Comparison of ENCODE assay signal across 29 cellular contexts in genomic region chr22:23325183-23325582, GRCh38.
"Had no signal": no experiment of that assay in that cellular context is flagged by ENCODE, and none has a peak within 500 bp of the region (broad histone marks: within the 10 kb centered on the region; RNA-seq: fewer than 3 reads in every experiment).

No MANE protein-coding gene starts in this region.

- H3K4me1 Mint-ChIP-seq: activated naive CD8-positive, alpha-beta T cell treated with anti-CD3 and anti-CD28 coated beads for 36 hours; naive thymus-derived CD4-positive, alpha-beta T cell had no signal

- H3K4me3 Mint-ChIP-seq: activated naive CD4-positive, alpha-beta T cell treated with anti-CD3 and anti-CD28 coated beads for 36 hours; activated naive CD8-positive, alpha-beta T cell treated with anti-CD3 and anti-CD28 coated beads for 36 hours; activated T-helper 1 cell treated with anti-CD3 and anti-CD28 coated beads, Interleukin-12 subunit alpha, Interleukin-12 subunit beta, Interleukin-2, Interleukin-4 antibody, amounts not matched to agents 30 ng/mL and 10 ng/mL and 1 ng/mL, durations not matched to agents 14 hours and 24 hours and 36 hours; naive thymus-derived CD4-positive, alpha-beta T cell; neural crest cell had no signal

- H3K36me3 Mint-ChIP-seq: activated naive CD8-positive, alpha-beta T cell treated with anti-CD3 and anti-CD28 coated beads for 36 hours had no signal

- FAIRE-seq: endothelial cell of umbilical vein, urothelium cell line had no signal

- H3K9me3 Mint-ChIP-seq: activated naive CD4-positive, alpha-beta T cell treated with anti-CD3 and anti-CD28 coated beads for 36 hours; activated naive CD8-positive, alpha-beta T cell treated with anti-CD3 and anti-CD28 coated beads for 36 hours; activated T-helper 1 cell treated with anti-CD3 and anti-CD28 coated beads, Interleukin-12 subunit alpha, Interleukin-12 subunit beta, Interleukin-2, Interleukin-4 antibody, amounts not matched to agents 30 ng/mL and 10 ng/mL and 1 ng/mL, durations not matched to agents 14 hours and 24 hours and 36 hours; naive thymus-derived CD4-positive, alpha-beta T cell; neural crest cell had no signal

- ATAC-seq: activated CD4-positive, CD25-positive, alpha-beta regulatory T cell treated with anti-CD3 and anti-CD28 coated beads, Interleukin-2, amount 50 U/mL, for 24 hours; body of pancreas; esophagus mucosa; foreskin keratinocyte; heart left ventricle; naive thymus-derived CD4-positive, alpha-beta T cell; right cardiac atrium; stimulated activated naive CD8-positive, alpha-beta T cell treated with anti-CD3 and anti-CD28 coated beads, Interleukin-15, Interleukin-2, amounts not matched to agents 100 U/mL and 50 U/mL, for 24 hours had no signal

- H3K27me3 Mint-ChIP-seq: activated naive CD8-positive, alpha-beta T cell treated with anti-CD3 and anti-CD28 coated beads for 36 hours had no signal

- H3K27ac Mint-ChIP-seq: activated naive CD4-positive, alpha-beta T cell treated with anti-CD3 and anti-CD28 coated beads for 36 hours; activated naive CD8-positive, alpha-beta T cell treated with anti-CD3 and anti-CD28 coated beads for 36 hours; activated T-helper 1 cell treated with anti-CD3 and anti-CD28 coated beads, Interleukin-12 subunit alpha, Interleukin-12 subunit beta, Interleukin-2, Interleukin-4 antibody, amounts not matched to agents 30 ng/mL and 10 ng/mL and 1 ng/mL, durations not matched to agents 14 hours and 24 hours and 36 hours; naive thymus-derived CD4-positive, alpha-beta T cell had no signal

- DNase-seq: activated CD4-positive, alpha-beta T cell treated with anti-CD3 and anti-CD28 coated beads for 48 hours; activated CD4-positive, alpha-beta T cell treated with anti-CD3 and anti-CD28 coated beads, Interleukin-2, amount 50 U/mL, for 48 hours; activated CD8-positive, alpha-beta memory T cell treated with anti-CD3 and anti-CD28 coated beads for 24 hours; activated effector memory CD4-positive, alpha-beta T cell treated with anti-CD3 and anti-CD28 coated beads, Interleukin-2, amount 50 U/mL, for 16 hours; activated naive CD4-positive, alpha-beta T cell treated with anti-CD3 and anti-CD28 coated beads for 36 hours; activated naive CD8-positive, alpha-beta T cell treated with anti-CD3 and anti-CD28 coated beads for 36 hours; adrenal gland; aorta; body of pancreas; cerebellar nuclear complex; colonic mucosa; foreskin keratinocyte; heart left ventricle; hypothalamus; midbrain; naive thymus-derived CD4-positive, alpha-beta T cell; right cardiac atrium; stimulated activated CD4-positive, alpha-beta T cell treated with anti-CD3 and anti-CD28 coated beads, Interleukin-15, amount 100 ng/mL, for 24 hours; stimulated activated CD4-positive, alpha-beta T cell treated with anti-CD3 and anti-CD28 coated beads, Interleukin-2, amount 100 ng/mL, for 24 hours; stimulated activated naive CD8-positive, alpha-beta T cell treated with anti-CD3 and anti-CD28 coated beads, Interleukin-15, Interleukin-2, amounts not matched to agents 100 U/mL and 50 U/mL, for 24 hours; T-helper 9 cell; trophoblast cell; WERI-Rb-1 had no signal
